15 cellular contexts compared by ENCODE assay signal in genomic region chr10:61271127-61271780, GRCh38.
DNase-seq lines count a peak whose midpoint lies in the region; ATAC-seq and TF ChIP-seq lines count a peak whose summit lies in the region.
"Had no signal": no experiment of that assay in that cellular context is flagged by ENCODE, and none has a peak within 500 bp of the region (broad histone marks: within the 10 kb centered on the region; RNA-seq: fewer than 3 reads in every experiment).

No MANE protein-coding gene starts in this region.

- H3K27me3 ChIP-seq in endodermal cell (ENCODE audit: control insufficient read depth, insufficient read depth, low read length, poor library complexity, severe bottlenecking) (no peaks in the 10 kb centered on the region), heart left ventricle (no peaks in the 10 kb centered on the region)
- H3K27me3 ChIP-seq: colonic mucosa, testis had no signal

- H3K9me3 Mint-ChIP-seq in endodermal cell: no peaks in the 10 kb centered on the region
- H3K9me3 Mint-ChIP-seq in neural crest cell: peaks cover 6% of the 10 kb centered on the region

- H3K36me3 ChIP-seq in endodermal cell (ENCODE audit: control insufficient read depth, insufficient read depth, low read length) (no peaks in the 10 kb centered on the region), heart left ventricle (no peaks in the 10 kb centered on the region)
- H3K36me3 ChIP-seq: colonic mucosa had no signal

- intact Hi-C loops in heart left ventricle (cut with DNase I): no loop called here

- H3K4me1 Mint-ChIP-seq in endodermal cell (peaks cover 3% of the 10 kb centered on the region), neural crest cell (peaks cover 22% of the 10 kb centered on the region)

- H3K9ac ChIP-seq in endodermal cell (ENCODE audit: extremely low read depth, low read length, poor library complexity, severe bottlenecking): no peak overlapping the region

- no peaks in the 10 kb centered on the region for H3K9me3 ChIP-seq in endodermal cell (ENCODE audit: control insufficient read depth, low read length)
- H3K9me3 ChIP-seq in heart left ventricle: no peaks in the 10 kb centered on the region
- H3K9me3 ChIP-seq: colonic mucosa, testis had no signal

- H3K36me3 Mint-ChIP-seq in endodermal cell (ENCODE audit: low read depth): no peaks in the 10 kb centered on the region
- no peaks in the 10 kb centered on the region for H3K36me3 Mint-ChIP-seq in neural crest cell (ENCODE audit: low read depth)

- TF ChIP-seq CTCF in endodermal cell (conservative IDR thresholded peaks at IDR 0.05): peak; percentile 50
- no peak for TF ChIP-seq CTCF in neural crest cell (conservative IDR thresholded peaks at IDR 0.05)
- TF ChIP-seq CTCF in heart left ventricle (IDR thresholded peaks at IDR 0.05): no peak

- 59 to 83% methylated on average over 1 to 3 of the region's 3 CpGs for WGBS in endodermal cell (ENCODE audit: insufficient coverage in 1 of 2, insufficient read length in 1 of 2), 2 experiments
- WGBS in heart left ventricle, 4 donors: 47 to 58% (median 52%) methylated on average over 3 of the region's 3 CpGs

- no peak overlapping the region for H3K27ac Mint-ChIP-seq in endodermal cell
- H3K27ac Mint-ChIP-seq in neural crest cell (ENCODE audit: unreplicated experiment): peak overlapping the region; percentile 54
- H3K27ac Mint-ChIP-seq: activated CD8-positive, alpha-beta T cell treated with anti-CD3 and anti-CD28 coated beads, Interleukin-2, amount 10 ng/mL, durations not matched to agents 7 days and 5 days had no signal

- H3K4me3 Mint-ChIP-seq in endodermal cell (no peak overlapping the region), neural crest cell (no peak overlapping the region)
- H3K4me3 Mint-ChIP-seq: activated CD8-positive, alpha-beta T cell treated with anti-CD3 and anti-CD28 coated beads, Interleukin-2, amount 10 ng/mL, durations not matched to agents 7 days and 5 days had no signal

- TF ChIP-seq POLR2A in heart left ventricle (IDR thresholded peaks at IDR 0.05): no peak

- H3K4me1 ChIP-seq in endodermal cell (ENCODE audit: control insufficient read depth, insufficient read depth, low read length): no peaks in the 10 kb centered on the region
- H3K4me1 ChIP-seq in heart left ventricle: no peaks in the 10 kb centered on the region
- H3K4me1 ChIP-seq: colonic mucosa, testis had no signal

- H3K27ac ChIP-seq in endodermal cell (ENCODE audit: low read depth, low read length) (no peak overlapping the region), heart left ventricle (no peak overlapping the region)
- H3K27ac ChIP-seq: colonic mucosa, testis had no signal

- ATAC-seq in heart left ventricle: no peak
- ATAC-seq: activated CD8-positive, alpha-beta T cell treated with anti-CD3 and anti-CD28 coated beads, Interleukin-2, amount 10 ng/mL, durations not matched to agents 7 days and 5 days had no signal

- H3K27me3 Mint-ChIP-seq in endodermal cell (ENCODE audit: insufficient read depth) (no peaks in the 10 kb centered on the region), neural crest cell (ENCODE audit: low read depth) (no peaks in the 10 kb centered on the region)

- H3K4me3 ChIP-seq in endodermal cell (ENCODE audit: low read length) (no peak overlapping the region), heart left ventricle (no peak overlapping the region)
- H3K4me3 ChIP-seq: colonic mucosa, testis had no signal

- DNase-seq in COLO829 (ENCODE audit: low spot score): peak; percentile 27
- peak; percentile 76 for DNase-seq in LHCN-M2 (ENCODE audit: low read depth)
- DNase-seq in endodermal cell: no peak
- DNase-seq in neural crest cell (ENCODE audit: low read depth, low spot score): no peak
- DNase-seq in NCI-H526 treated with DMSO at 0.1 percent for 48 hours (lab: John Stamatoyannopoulos, UW): no peak
- DNase-seq in D341Med (ENCODE audit: low spot score): no peak
- DNase-seq in ureter (ENCODE audit: low spot score): no peak
- DNase-seq in heart left ventricle: no peak
- DNase-seq: activated CD8-positive, alpha-beta T cell treated with anti-CD3 and anti-CD28 coated beads, Interleukin-2, amount 10 ng/mL, durations not matched to agents 7 days and 5 days; colonic mucosa; DMS79 treated with DMSO at 0.1 percent for 48 hours; NCI-H1417; RPMI8226; stimulated activated CD4-positive, alpha-beta T cell treated with anti-CD3 and anti-CD28 coated beads, Interleukin-1b, Interleukin-23, amount 100 ng/mL, for 48 hours; testis had no signal

Comparison
In these comparisons a context has a peak if more than half of its experiments do, and no peak if none do; other contexts are left out.
1. DNase-seq: peak in COLO829 (single experiment) and LHCN-M2 (single experiment); none in endodermal cell (single experiment), neural crest cell (single experiment), NCI-H526 treated with DMSO at 0.1 percent for 48 hours (single experiment), D341Med (single experiment), ureter (single experiment) and heart left ventricle (0 of 5).